15 cellular contexts compared by ENCODE assay signal in genomic region chr15:101490922-101491738, GRCh38. TPM values are rescaled to one million over a fixed set of nuclear protein-coding genes. Genes with fewer than 3 reads are reported as not detected.
DNase-seq lines count a peak whose midpoint lies in the region; ATAC-seq, FAIRE-seq and TF ChIP-seq lines count a peak whose summit lies in the region.
"Had no signal": no experiment of that assay in that cellular context is flagged by ENCODE, and none has a peak within 500 bp of the region (broad histone marks: within the 10 kb centered on the region; RNA-seq: fewer than 3 reads in every experiment).

No MANE protein-coding gene starts in this region.

- H3K27ac Mint-ChIP-seq in CD8-positive, alpha-beta T cell = no peak overlapping the region
- no peak overlapping the region for H3K27ac Mint-ChIP-seq in astrocyte (ENCODE audit: unreplicated experiment)
- no peak overlapping the region for H3K27ac Mint-ChIP-seq in naive B cell

- no peaks in the 10 kb centered on the region for H3K9me3 Mint-ChIP-seq in CD8-positive, alpha-beta T cell
- H3K9me3 Mint-ChIP-seq in astrocyte (ENCODE audit: unreplicated experiment) (peaks cover 3% of the 10 kb centered on the region), naive B cell (no peaks in the 10 kb centered on the region)

- in situ Hi-C loops in GM23248 (cut with MboI) = no loop called here

- H3K9me2 ChIP-seq in GM23248 (ENCODE audit: insufficient read depth) = no peaks in the 10 kb centered on the region

- intact Hi-C loops in CD8-positive, alpha-beta T cell (cut with DNase I, micrococcal nuclease) = no loop called here

- H3F3A ChIP-seq in GM23248 (ENCODE audit: insufficient read depth) = no peaks in the 10 kb centered on the region

- WGBS in GM23248 (ENCODE audit: low coverage in 1 of 2, low lambda C conversion rate in 2 of 2, missing lambda C conversion rate in 2 of 2), 2 experiments = 82 to 87% methylated on average over 15 to 16 of the region's 16 CpGs

- no peaks in the 10 kb centered on the region for H3K36me3 ChIP-seq in CD8-positive, alpha-beta T cell (ENCODE audit: insufficient read depth, low read length)
- H3K36me3 ChIP-seq in GM23248 (ENCODE audit: low read depth) (no peaks in the 10 kb centered on the region), astrocyte (ENCODE audit: insufficient read depth, low read length) (no peaks in the 10 kb centered on the region)
- H3K36me3 ChIP-seq: BLaER1, brain microvascular endothelial cell, thoracic aorta had no signal

- H2AFZ ChIP-seq in GM23248 (no peak overlapping the region), astrocyte (ENCODE audit: low read depth, low read length) (no peak overlapping the region)

- H3K27ac ChIP-seq in CD8-positive, alpha-beta T cell (ENCODE audit: low read depth, low read length) = no peak overlapping the region
- H3K27ac ChIP-seq in GM23248 (no peak overlapping the region), astrocyte (ENCODE audit: low read depth, low read length) (no peak overlapping the region)
- H3K27ac ChIP-seq: BLaER1, brain microvascular endothelial cell, SK-N-MC, thoracic aorta had no signal

- H3K36me3 Mint-ChIP-seq in CD8-positive, alpha-beta T cell = no peaks in the 10 kb centered on the region
- H3K36me3 Mint-ChIP-seq in astrocyte (ENCODE audit: low read depth, unreplicated experiment) (no peaks in the 10 kb centered on the region), naive B cell (peaks cover 0 to under 1% of the 10 kb centered on the region in 2 donors)

- H3K4me3 ChIP-seq in CD8-positive, alpha-beta T cell (ENCODE audit: low read depth, low read length) = no peak overlapping the region
- H3K4me3 ChIP-seq in GM23248 (no peak overlapping the region), astrocyte (ENCODE audit: insufficient read depth, low read depth, low read length) (no peak overlapping the region)
- H3K4me3 ChIP-seq: BLaER1, SK-N-MC, thoracic aorta had no signal

- peaks cover 4% of the 10 kb centered on the region for H3K4me1 Mint-ChIP-seq in CD8-positive, alpha-beta T cell (ENCODE audit: low read depth)
- no peaks in the 10 kb centered on the region for H3K4me1 Mint-ChIP-seq in astrocyte (ENCODE audit: low read depth, unreplicated experiment)
- H3K4me1 Mint-ChIP-seq in naive B cell = peaks cover 3 to 10% (median 10%) of the 10 kb centered on the region in 3 donors

- H4K20me1 ChIP-seq in GM23248 (ENCODE audit: insufficient read depth) (no peaks in the 10 kb centered on the region), astrocyte (ENCODE audit: insufficient read depth, low read length) (no peaks in the 10 kb centered on the region)

- H3K27me3 Mint-ChIP-seq in CD8-positive, alpha-beta T cell (ENCODE audit: low read depth) = peaks cover 53% of the 10 kb centered on the region
- peaks cover 63% of the 10 kb centered on the region for H3K27me3 Mint-ChIP-seq in astrocyte (ENCODE audit: low read depth, unreplicated experiment)
- H3K27me3 Mint-ChIP-seq in naive B cell = peaks cover 46 to 73% (median 62%) of the 10 kb centered on the region in 3 donors

- no peak for ATAC-seq in CD8-positive, alpha-beta T cell
- ATAC-seq in naive B cell (ENCODE audit: low read depth in 2 of 2) = no peak
- no peak for ATAC-seq in GM21390 (IDR thresholded peaks at IDR 0.05; ENCODE audit: unreplicated experiment)

- POLR2A ChIA-PET in CD8-positive, alpha-beta T cell (lab: Charles Lee) = no interaction called here

- no peaks in the 10 kb centered on the region for H3K4me1 ChIP-seq in CD8-positive, alpha-beta T cell (ENCODE audit: insufficient read depth, low read length)
- H3K4me1 ChIP-seq in GM23248 (ENCODE audit: insufficient read depth) (no peaks in the 10 kb centered on the region), astrocyte (ENCODE audit: insufficient read depth, low read length) (no peaks in the 10 kb centered on the region)

- no peaks in the 10 kb centered on the region for H3K9me3 ChIP-seq in CD8-positive, alpha-beta T cell (ENCODE audit: low read length)
- H3K9me3 ChIP-seq in GM23248 (ENCODE audit: low read depth) = no peaks in the 10 kb centered on the region
- H3K9me3 ChIP-seq in astrocyte (ENCODE audit: insufficient read depth, low read depth, low read length) = no peaks in the 10 kb centered on the region
- H3K9me3 ChIP-seq: BLaER1, thoracic aorta had no signal

- H3K79me2 ChIP-seq in GM23248 (ENCODE audit: insufficient read depth) (no peaks in the 10 kb centered on the region), astrocyte (ENCODE audit: insufficient read depth, low read length) (no peaks in the 10 kb centered on the region)

- H3K4me2 ChIP-seq in GM23248 (ENCODE audit: unreplicated experiment) (no peak overlapping the region), astrocyte (ENCODE audit: low read length) (no peak overlapping the region)
- H3K4me2 ChIP-seq: BLaER1 had no signal

- CTCF ChIA-PET in CD8-positive, alpha-beta T cell (lab: Charles Lee) = no interaction called here

- H3K9ac ChIP-seq in GM23248 (no peak overlapping the region), astrocyte (ENCODE audit: low read length) (no peak overlapping the region)
- H3K9ac ChIP-seq: BLaER1 had no signal

- peak overlapping the region; percentile 18 for H3K4me3 Mint-ChIP-seq in CD8-positive, alpha-beta T cell
- H3K4me3 Mint-ChIP-seq in astrocyte (ENCODE audit: unreplicated experiment) (peak overlapping the region; percentile 83), naive B cell (peak overlapping the region in 5 of 8 donors; percentile 39 to 76 (median 45))

- FAIRE-seq in astrocyte (lab: Jason Lieb, UNC) = no peak

- TF ChIP-seq CTCF in CD8-positive, alpha-beta T cell (IDR thresholded peaks at IDR 0.05) = no peak
- TF ChIP-seq CTCF in astrocyte (IDR thresholded peaks at IDR 0.05; ENCODE audit: insufficient read depth, low read depth, low read length) = no peak

- DNase-seq in CD8-positive, alpha-beta T cell = no peak
- peak; percentile 20 for DNase-seq in GM23248
- DNase-seq in astrocyte (ENCODE audit: low read depth) = no peak
- DNase-seq in naive B cell = no peak
- DNase-seq in mucosa of gallbladder (ENCODE audit: low spot score) = no peak
- DNase-seq in DMS 273 treated with DMSO at 0.1 percent for 48 hours (lab: John Stamatoyannopoulos, UW) = no peak
- DNase-seq: brain microvascular endothelial cell; effector memory CD4-positive, alpha-beta T cell; NCI-H1930; NCI-H510A treated with DMSO at 0.1 percent for 48 hours; right cardiac atrium had no signal

- H3K27me3 ChIP-seq in CD8-positive, alpha-beta T cell (ENCODE audit: insufficient read depth, low read length) = peaks cover 9% of the 10 kb centered on the region
- H3K27me3 ChIP-seq in GM23248 (replicated peaks; ENCODE audit: insufficient read depth) (peaks cover 45% of the 10 kb centered on the region), astrocyte (ENCODE audit: insufficient read depth, low read length) (peaks cover 36% of the 10 kb centered on the region)

RNA-seq across cellular contexts. Expression of gene PCSK6, which starts 1.6 kb away (rescaled TPM):
- 1 to 10 TPM in 1 of 2 experiments, under 1 TPM in 1; 0.84 to 2.6 TPM for total RNA-seq in CD8-positive, alpha-beta T cell
- not detected in 2 replicates for total RNA-seq in GM23248 (2014; rRNA removed; shearing (Covaris generic))
- polyA plus RNA-seq in GM23248 (2016; fragmentation: Nextera tagmentation; extraction: Ambion mirVana) (0.19 and 0.38 TPM in 2 replicates), naive B cell (ENCODE audit: low read depth in 6 of 6) (1 to 10 TPM in 1 of 6 donors, under 1 TPM in 4, not detected in 1; 0.78 to 1.4 (median 0.96) TPM)
- total RNA-seq in astrocyte (0.36 and 1.3 TPM in 2 replicates), mucosa of gallbladder (15.0 TPM)

Comparison
In these comparisons a context has a peak if more than half of its experiments do, and no peak if none do; other contexts are left out.
1. H3K4me3 Mint-ChIP-seq: peak in every context shown above with its lines; median percentile 83 in astrocyte; 45 in naive B cell; 18 in CD8-positive, alpha-beta T cell.